8 cellular contexts compared by ENCODE assay signal in the genomic region with DNA sequence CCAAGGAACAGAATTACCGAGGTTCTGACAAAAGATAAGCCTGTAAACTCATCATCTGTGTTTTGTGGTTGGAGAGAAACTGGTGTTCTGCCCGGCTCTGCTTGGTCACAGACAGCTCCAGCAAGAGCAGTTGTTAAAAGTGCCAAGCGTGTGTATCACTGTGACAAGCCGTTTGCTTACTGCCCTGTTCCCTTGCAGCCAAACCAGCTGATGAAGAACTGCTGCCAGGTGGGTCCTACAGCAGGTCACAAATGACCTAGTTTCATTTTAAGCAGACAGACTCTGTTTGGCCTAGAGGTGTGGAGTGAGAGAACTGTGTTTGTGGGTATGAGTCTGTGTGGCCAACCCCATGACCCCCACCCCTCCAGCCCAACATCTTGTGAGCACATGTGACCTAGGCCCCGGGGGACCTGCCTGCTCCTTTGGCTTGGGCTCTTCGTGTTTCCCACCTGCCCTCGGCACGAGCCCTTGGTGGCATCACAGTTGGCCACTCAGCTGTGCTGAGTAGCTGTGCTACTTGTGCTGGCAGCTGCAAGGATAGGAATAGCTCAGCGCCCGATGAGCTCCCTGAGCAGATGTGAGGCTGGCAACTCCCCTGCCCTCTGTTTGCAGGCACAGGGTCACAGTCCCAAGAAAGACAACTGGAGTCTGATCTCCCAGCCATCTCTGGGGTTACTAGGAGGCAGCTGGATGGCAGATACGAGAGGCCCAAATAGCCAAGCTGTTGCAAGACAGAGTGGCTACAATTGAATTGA. TPM values are rescaled to one million over a fixed set of nuclear protein-coding genes. Genes with fewer than 3 reads are reported as not detected.
DNase-seq lines count a peak whose midpoint lies in the region; ATAC-seq and TF ChIP-seq lines count a peak whose summit lies in the region.

No MANE protein-coding gene starts in this region.

- ATAC-seq in GM21786 (IDR thresholded peaks at IDR 0.05; ENCODE audit: unreplicated experiment), result peak; percentile 69

- H3K4me1 Mint-ChIP-seq in activated T-helper 1 cell treated with anti-CD3 and anti-CD28 coated beads, Interleukin-12 subunit alpha, Interleukin-12 subunit beta, Interleukin-2, Interleukin-4 antibody, amounts not matched to agents 30 ng/mL and 10 ng/mL and 1 ng/mL, durations not matched to agents 14 hours and 24 hours and 36 hours (ENCODE audit: low read depth), result peaks cover 4% of the 10 kb centered on the region

- intact Hi-C loops in activated T-helper 1 cell treated with anti-CD3 and anti-CD28 coated beads, Interleukin-12 subunit alpha, Interleukin-12 subunit beta, Interleukin-2, Interleukin-4 antibody, amounts not matched to agents 30 ng/mL and 10 ng/mL and 1 ng/mL, durations not matched to agents 14 hours and 24 hours and 36 hours (cut with micrococcal nuclease), result no loop called here

- DNase-seq in GM12865 (ENCODE audit: low read depth) (peak; percentile 85), NCI-H510A (lab: John Stamatoyannopoulos, UW) (peak; percentile 13), inferior parietal cortex (ENCODE audit: extremely low spot score) (peak; percentile 53), NCI-H82 (lab: John Stamatoyannopoulos, UW) (no peak), KG1 (lab: John Stamatoyannopoulos, UW) (no peak), UCSD-AML1 (lab: John Stamatoyannopoulos, UW; ENCODE audit: unreplicated experiment) (no peak)
- no peak for DNase-seq in activated T-helper 1 cell treated with anti-CD3 and anti-CD28 coated beads, Interleukin-12 subunit alpha, Interleukin-12 subunit beta, Interleukin-2, Interleukin-4 antibody, amounts not matched to agents 30 ng/mL and 10 ng/mL and 1 ng/mL, durations not matched to agents 14 hours and 24 hours and 36 hours (ENCODE audit: low spot score)

- no peak overlapping the region for H3K4me3 Mint-ChIP-seq in activated T-helper 1 cell treated with anti-CD3 and anti-CD28 coated beads, Interleukin-12 subunit alpha, Interleukin-12 subunit beta, Interleukin-2, Interleukin-4 antibody, amounts not matched to agents 30 ng/mL and 10 ng/mL and 1 ng/mL, durations not matched to agents 14 hours and 24 hours and 36 hours

- no peak overlapping the region for H3K4me3 ChIP-seq in GM12865 (ENCODE audit: low read depth, low read length)

- no peak for TF ChIP-seq CTCF in GM12865 (IDR thresholded peaks at IDR 0.05; ENCODE audit: insufficient read depth, low read depth, low read length, missing control alignments)

- H3K27ac Mint-ChIP-seq in activated T-helper 1 cell treated with anti-CD3 and anti-CD28 coated beads, Interleukin-12 subunit alpha, Interleukin-12 subunit beta, Interleukin-2, Interleukin-4 antibody, amounts not matched to agents 30 ng/mL and 10 ng/mL and 1 ng/mL, durations not matched to agents 14 hours and 24 hours and 36 hours, result no peak overlapping the region

- peaks cover 3% of the 10 kb centered on the region for H3K36me3 Mint-ChIP-seq in activated T-helper 1 cell treated with anti-CD3 and anti-CD28 coated beads, Interleukin-12 subunit alpha, Interleukin-12 subunit beta, Interleukin-2, Interleukin-4 antibody, amounts not matched to agents 30 ng/mL and 10 ng/mL and 1 ng/mL, durations not matched to agents 14 hours and 24 hours and 36 hours (ENCODE audit: low read depth)

- no peaks in the 10 kb centered on the region for H3K27me3 Mint-ChIP-seq in activated T-helper 1 cell treated with anti-CD3 and anti-CD28 coated beads, Interleukin-12 subunit alpha, Interleukin-12 subunit beta, Interleukin-2, Interleukin-4 antibody, amounts not matched to agents 30 ng/mL and 10 ng/mL and 1 ng/mL, durations not matched to agents 14 hours and 24 hours and 36 hours (ENCODE audit: insufficient read depth)

- H3K9me3 Mint-ChIP-seq in activated T-helper 1 cell treated with anti-CD3 and anti-CD28 coated beads, Interleukin-12 subunit alpha, Interleukin-12 subunit beta, Interleukin-2, Interleukin-4 antibody, amounts not matched to agents 30 ng/mL and 10 ng/mL and 1 ng/mL, durations not matched to agents 14 hours and 24 hours and 36 hours, result no peaks in the 10 kb centered on the region

RNA-seq across cellular contexts. Expression of a gene that starts 9.7 kb away (rescaled TPM):
- total RNA-seq in activated T-helper 1 cell treated with anti-CD3 and anti-CD28 coated beads, Interleukin-12 subunit alpha, Interleukin-12 subunit beta, Interleukin-2, Interleukin-4 antibody, amounts not matched to agents 30 ng/mL and 10 ng/mL and 1 ng/mL, durations not matched to agents 14 hours and 24 hours and 36 hours, result 0.12 and 0.21 TPM in 2 replicates

RNA-seq across cellular contexts. Expression of a gene that starts 38.2 kb away (rescaled TPM):
- 0.37 and 0.86 TPM in 2 replicates for total RNA-seq in activated T-helper 1 cell treated with anti-CD3 and anti-CD28 coated beads, Interleukin-12 subunit alpha, Interleukin-12 subunit beta, Interleukin-2, Interleukin-4 antibody, amounts not matched to agents 30 ng/mL and 10 ng/mL and 1 ng/mL, durations not matched to agents 14 hours and 24 hours and 36 hours

Comparison
In these comparisons a context has a peak if more than half of its experiments do, and no peak if none do; other contexts are left out.
1. DNase-seq: peak in GM12865 (single experiment), NCI-H510A (single experiment) and inferior parietal cortex (single experiment); none in NCI-H82 (single experiment), KG1 (single experiment), activated T-helper 1 cell treated with anti-CD3 and anti-CD28 coated beads, Interleukin-12 subunit alpha, Interleukin-12 subunit beta, Interleukin-2, Interleukin-4 antibody, amounts not matched to agents 30 ng/mL and 10 ng/mL and 1 ng/mL, durations not matched to agents 14 hours and 24 hours and 36 hours (single experiment) and UCSD-AML1 (single experiment).